ENCODE assay signal across 8 cellular contexts in genomic region chr5:1008451-1009358, GRCh38. TPM values are rescaled to one million over a fixed set of nuclear protein-coding genes. Genes with fewer than 3 reads are reported as not detected.
DNase-seq lines count a peak whose midpoint lies in the region; ATAC-seq and TF ChIP-seq lines count a peak whose summit lies in the region.

Gene NKD2 (plus strand): TSS chr5:1008802. CDS start chr5:1009058, 256 bp downstream.

- no peaks in the 10 kb centered on the region for H3K9me3 Mint-ChIP-seq in central memory CD8-positive, alpha-beta T cell

- peak within 1 kb of the TSS; percentile 24 for H3K27ac Mint-ChIP-seq in central memory CD8-positive, alpha-beta T cell (ENCODE audit: low read depth)

- H3K36me3 ChIP-seq in lower lobe of right lung, result no peaks in the 10 kb centered on the region
- no peaks in the 10 kb centered on the region for H3K36me3 ChIP-seq in stomach smooth muscle (ENCODE audit: control insufficient read depth in 2 of 2, insufficient read depth in 2 of 2, low read length in 2 of 2)

- H3K4me3 ChIP-seq in lower lobe of right lung, result peak within 1 kb of the TSS; percentile 55
- H3K4me3 ChIP-seq in stomach smooth muscle (ENCODE audit: low read length in 2 of 2), result peak within 1 kb of the TSS; percentile 19 to 64

- DNase-seq in DMS53 treated with DMSO at 0.1 percent for 48 hours (lab: John Stamatoyannopoulos, UW; ENCODE audit: unreplicated experiment) (peak; percentile 12), lower lobe of right lung (peak; percentile 51), NK-92 (lab: John Stamatoyannopoulos, UW; ENCODE audit: unreplicated experiment) (no peak)
- DNase-seq in central memory CD8-positive, alpha-beta T cell (ENCODE audit: low spot score in 2 of 2), result no peak

- intact Hi-C loops in lower lobe of right lung (cut with DNase I), result no loop called here

- H3K4me1 ChIP-seq in lower lobe of right lung (peaks cover 32% of the 10 kb centered on the region), stomach smooth muscle (ENCODE audit: control insufficient read depth, insufficient read depth, low read length) (peaks cover 31% of the 10 kb centered on the region)

- H3K27me3 ChIP-seq in lower lobe of right lung (ENCODE audit: low read depth), result peaks cover 64% of the 10 kb centered on the region
- H3K27me3 ChIP-seq in stomach smooth muscle (ENCODE audit: control insufficient read depth in 1 of 2, insufficient read depth in 2 of 2, low read length in 2 of 2), result peaks cover 19 to 38% of the 10 kb centered on the region in 2 donors

- peak within 1 kb of the TSS; percentile 66 for H3K4me3 Mint-ChIP-seq in central memory CD8-positive, alpha-beta T cell

- H3K27me3 Mint-ChIP-seq in central memory CD8-positive, alpha-beta T cell, result peaks cover 57% of the 10 kb centered on the region

- H3K9me3 ChIP-seq in lower lobe of right lung (no peaks in the 10 kb centered on the region), stomach smooth muscle (ENCODE audit: control insufficient read depth in 2 of 2, low read length in 2 of 2) (no peaks in the 10 kb centered on the region)

- H3K4me1 Mint-ChIP-seq in central memory CD8-positive, alpha-beta T cell, result peaks cover 11% of the 10 kb centered on the region

- TF ChIP-seq CTCF in lower lobe of right lung (IDR thresholded peaks at IDR 0.05), result peak; percentile 49

- no peak within 1 kb of the TSS for H3K9ac ChIP-seq in stomach smooth muscle (ENCODE audit: low read length in 2 of 2)

- H3K27ac ChIP-seq in lower lobe of right lung (peak within 1 kb of the TSS; percentile 65), stomach smooth muscle (ENCODE audit: low read length) (no peak within 1 kb of the TSS)

- peaks cover 3% of the 10 kb centered on the region for H3K36me3 Mint-ChIP-seq in central memory CD8-positive, alpha-beta T cell (ENCODE audit: insufficient read depth)

- ATAC-seq in HG02642 (IDR thresholded peaks at IDR 0.05; ENCODE audit: poor library complexity, unreplicated experiment), result peak; percentile 44
- ATAC-seq in SK-N-SH treated with all-trans-retinoic acid at 6 μM for 48 hours, result peak; percentile 59
- ATAC-seq in central memory CD8-positive, alpha-beta T cell (replicated peaks; ENCODE audit: extremely low read depth, poor library complexity, severe bottlenecking), result peak; percentile 31
- ATAC-seq in lower lobe of right lung, result peak; percentile 21 to 33
- ATAC-seq in HG03108 (IDR thresholded peaks at IDR 0.05; ENCODE audit: unreplicated experiment), result no peak

TF ChIP-seq in SK-N-SH treated with all-trans-retinoic acid at 6 μM for 48 hours, 23 proteins besides CTCF, POLR2A, EP300 and RAD21:
- TF ChIP-seq ZFP30 (CRISPR knock-in tag; IDR thresholded peaks at IDR 0.05) (no peak), ZNF8 (CRISPR knock-in tag; IDR thresholded peaks at IDR 0.05) (no peak), TSHZ2 (CRISPR knock-in tag; IDR thresholded peaks at IDR 0.05) (no peak), RARB (CRISPR knock-in tag; IDR thresholded peaks at IDR 0.05) (no peak), CSRNP3 (CRISPR knock-in tag; IDR thresholded peaks at IDR 0.05) (no peak), PATZ1 (CRISPR knock-in tag; IDR thresholded peaks at IDR 0.05; ENCODE audit: borderline replicate concordance) (no peak), ZC3H10 (CRISPR knock-in tag; IDR thresholded peaks at IDR 0.05) (no peak), ZNF565 (CRISPR knock-in tag; conservative IDR thresholded peaks at IDR 0.05; ENCODE audit: low read depth) (no peak), GLIS3 (CRISPR knock-in tag; IDR thresholded peaks at IDR 0.05) (no peak), POU6F1 (CRISPR knock-in tag; IDR thresholded peaks at IDR 0.05; ENCODE audit: borderline replicate concordance, low read depth) (no peak), ESRRG (CRISPR knock-in tag; IDR thresholded peaks at IDR 0.05) (no peak), CREB5 (CRISPR knock-in tag; IDR thresholded peaks at IDR 0.05; ENCODE audit: low read depth) (no peak)

RNA-seq across cellular contexts. Expression of gene NKD2, which starts in this region (rescaled TPM):
- total RNA-seq in lower lobe of right lung, result 24.1 TPM

Comparison
In these comparisons a context has a peak if more than half of its experiments do, and no peak if none do; other contexts are left out.
1. DNase-seq: peak in DMS53 treated with DMSO at 0.1 percent for 48 hours (single experiment) and lower lobe of right lung (single experiment); none in central memory CD8-positive, alpha-beta T cell (0 of 2) and NK-92 (single experiment).